24 cellular contexts compared by ENCODE assay signal in the genomic region with DNA sequence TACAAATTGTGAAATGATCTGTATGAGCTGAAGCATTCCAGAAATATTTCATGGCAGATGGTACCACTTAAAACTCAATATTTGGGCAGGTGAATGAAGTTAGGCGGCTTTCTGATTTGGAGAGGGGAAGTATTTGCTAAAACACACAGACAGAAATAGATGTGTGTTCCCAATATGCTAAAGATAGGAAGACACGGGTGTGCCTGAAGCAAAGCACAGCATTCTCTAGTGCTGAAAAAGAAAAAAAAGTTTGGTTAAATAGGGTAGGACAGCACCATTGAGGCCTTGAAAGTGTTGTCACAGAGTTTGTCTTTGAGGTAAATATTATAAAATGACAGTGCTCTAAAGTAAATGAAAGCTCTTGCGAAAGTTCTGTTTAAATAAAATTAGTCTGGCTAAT.
"Had no signal": no experiment of that assay in that cellular context is flagged by ENCODE, and none has a peak within 500 bp of the region (broad histone marks: within the 10 kb centered on the region; RNA-seq: fewer than 3 reads in every experiment).

No MANE protein-coding gene starts in this region.

- H3K27me3 ChIP-seq: pancreas, sigmoid colon, spleen, suprapubic skin, transverse colon, upper lobe of right lung, uterus had no signal

- H3K27ac Mint-ChIP-seq: effector memory CD8-positive, alpha-beta T cell; immature natural killer cell; memory B cell; natural killer cell; progenitor cell of endocrine pancreas; stimulated activated memory B cell treated with anti-CD40 and anti-IgM and Interleukin-4, amounts not matched to agents 10 μg/mL and 1 μg/mL and 100 μg/mL, for 72 hours had no signal

- H3K36me3 ChIP-seq: pancreas, sigmoid colon, spleen, suprapubic skin, transverse colon, upper lobe of right lung, uterus had no signal

- H3K4me3 ChIP-seq: coronary artery, lung, pancreas, sigmoid colon, skin epidermis, spleen, suprapubic skin, transverse colon, upper lobe of right lung, uterus had no signal

- H3K27me3 Mint-ChIP-seq: effector memory CD8-positive, alpha-beta T cell; memory B cell; progenitor cell of endocrine pancreas; stimulated activated memory B cell treated with anti-CD40 and anti-IgM and Interleukin-4, amounts not matched to agents 10 μg/mL and 1 μg/mL and 100 μg/mL, for 72 hours had no signal

- H3K4me3 Mint-ChIP-seq: effector memory CD8-positive, alpha-beta T cell; immature natural killer cell; memory B cell; natural killer cell; stimulated activated memory B cell treated with anti-CD40 and anti-IgM and Interleukin-4, amounts not matched to agents 10 μg/mL and 1 μg/mL and 100 μg/mL, for 72 hours had no signal

- H3K9me3 Mint-ChIP-seq: memory B cell; stimulated activated memory B cell treated with anti-CD40 and anti-IgM and Interleukin-4, amounts not matched to agents 10 μg/mL and 1 μg/mL and 100 μg/mL, for 72 hours had no signal

- H3K4me1 ChIP-seq: pancreas, sigmoid colon, spleen, suprapubic skin, transverse colon, upper lobe of right lung had no signal

- DNase-seq: effector memory CD8-positive, alpha-beta T cell; erythroblast; hypothalamus; immature natural killer cell; islet precursor cell; kidney glomerular epithelial cell; left colon; natural killer cell; occipital lobe; pancreas; sigmoid colon; spleen; stimulated activated CD4-positive, alpha-beta T cell treated with anti-CD3 and anti-CD28 coated beads, Interleukin-4, amount 100 ng/mL, for 4 hours; stimulated activated naive CD8-positive, alpha-beta T cell treated with anti-CD3 and anti-CD28 coated beads, Interleukin-15, Interleukin-2, amounts not matched to agents 100 U/mL and 50 U/mL, for 24 hours; transverse colon; upper lobe of right lung; uterus had no signal

- ATAC-seq: effector memory CD8-positive, alpha-beta T cell; left colon; natural killer cell; pancreas; stimulated activated memory B cell treated with anti-CD40 and anti-IgM and Interleukin-4, amounts not matched to agents 10 μg/mL and 1 μg/mL and 100 μg/mL, for 72 hours; stimulated activated naive CD8-positive, alpha-beta T cell treated with anti-CD3 and anti-CD28 coated beads, Interleukin-15, Interleukin-2, amounts not matched to agents 100 U/mL and 50 U/mL, for 24 hours; upper lobe of right lung had no signal

- H3K9me3 ChIP-seq: pancreas, sigmoid colon, spleen, suprapubic skin, transverse colon, upper lobe of right lung, uterus had no signal

- H3K4me1 Mint-ChIP-seq: immature natural killer cell; memory B cell; natural killer cell; stimulated activated memory B cell treated with anti-CD40 and anti-IgM and Interleukin-4, amounts not matched to agents 10 μg/mL and 1 μg/mL and 100 μg/mL, for 72 hours had no signal

- H3K36me3 Mint-ChIP-seq: immature natural killer cell; memory B cell; stimulated activated memory B cell treated with anti-CD40 and anti-IgM and Interleukin-4, amounts not matched to agents 10 μg/mL and 1 μg/mL and 100 μg/mL, for 72 hours had no signal

- H3K27ac ChIP-seq: coronary artery, pancreas, skin epidermis, spleen, suprapubic skin, transverse colon, upper lobe of right lung, uterus had no signal
